Comparison of ENCODE assay signal across 18 cellular contexts in the genomic region with DNA sequence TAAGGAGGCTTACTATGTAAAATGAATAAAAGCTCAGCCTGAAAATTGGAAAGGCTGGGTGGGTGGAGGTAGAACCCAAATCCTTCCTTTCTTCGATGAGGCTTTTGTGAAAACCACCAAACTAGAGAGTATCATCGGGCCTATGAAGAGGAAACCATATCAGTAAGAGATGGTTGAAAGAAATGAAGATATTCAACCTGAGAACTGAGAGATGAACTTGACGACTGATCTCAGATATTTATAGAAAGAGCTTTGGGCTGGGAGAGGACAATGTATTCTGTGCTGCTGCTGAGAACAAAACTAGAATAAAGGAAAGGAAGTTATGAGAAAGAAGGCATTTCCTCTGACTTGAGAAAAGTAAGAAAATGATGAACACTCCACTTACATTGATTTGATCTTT.
"Had no signal": no experiment of that assay in that cellular context is flagged by ENCODE, and none has a peak within 500 bp of the region (broad histone marks: within the 10 kb centered on the region; RNA-seq: fewer than 3 reads in every experiment).

No MANE protein-coding gene starts in this region.

- H3K9me3 ChIP-seq: left lung, ovary, right lobe of liver had no signal

- H3K27ac Mint-ChIP-seq: neural progenitor cell; stimulated activated naive CD8-positive, alpha-beta T cell treated with anti-CD3 and anti-CD28 coated beads, Interleukin-15, amount 100 ng/mL, for 72 hours; type B pancreatic cell had no signal

- H3K4me3 ChIP-seq: esophagus muscularis mucosa, left lung, neural progenitor cell, ovary, right lobe of liver had no signal

- H3K4me1 ChIP-seq: esophagus muscularis mucosa, left lung, neural progenitor cell, right lobe of liver had no signal

- ATAC-seq: left lung; right lobe of liver; stimulated activated naive CD8-positive, alpha-beta T cell treated with anti-CD3 and anti-CD28 coated beads, Interleukin-15, amount 100 ng/mL, for 72 hours had no signal

- H3K9me3 Mint-ChIP-seq: central memory CD8-positive, alpha-beta T cell; neural progenitor cell; stimulated activated naive CD8-positive, alpha-beta T cell treated with anti-CD3 and anti-CD28 coated beads, Interleukin-15, amount 100 ng/mL, for 72 hours; type B pancreatic cell had no signal

- H3K4me1 Mint-ChIP-seq: central memory CD8-positive, alpha-beta T cell; neural progenitor cell; stimulated activated naive CD8-positive, alpha-beta T cell treated with anti-CD3 and anti-CD28 coated beads, Interleukin-15, amount 100 ng/mL, for 72 hours had no signal

- H3K4me3 Mint-ChIP-seq: central memory CD8-positive, alpha-beta T cell; neural progenitor cell; stimulated activated naive CD8-positive, alpha-beta T cell treated with anti-CD3 and anti-CD28 coated beads, Interleukin-15, amount 100 ng/mL, for 72 hours; type B pancreatic cell had no signal

- H3K27ac ChIP-seq: brain microvascular endothelial cell, esophagus muscularis mucosa, left lung, neural progenitor cell, ovary, right lobe of liver had no signal

- H3K36me3 ChIP-seq: brain microvascular endothelial cell, esophagus muscularis mucosa, left lung, neural progenitor cell, ovary, right lobe of liver had no signal

- H3K27me3 Mint-ChIP-seq: central memory CD8-positive, alpha-beta T cell; naive B cell; stimulated activated naive CD8-positive, alpha-beta T cell treated with anti-CD3 and anti-CD28 coated beads, Interleukin-15, amount 100 ng/mL, for 72 hours; type B pancreatic cell had no signal

- DNase-seq: activated CD4-positive, alpha-beta T cell treated with anti-CD3 and anti-CD28 coated beads, Interleukin-2, amount 50 U/mL, for 1 hour; activated CD4-positive, CD25-positive, alpha-beta regulatory T cell; activated CD8-positive, alpha-beta memory T cell treated with anti-CD3 and anti-CD28 coated beads for 24 hours; anterior cingulate cortex; brain microvascular endothelial cell; cortex of kidney; effector CD4-positive, alpha-beta T cell; hippocampal formation; left lung; mammary epithelial cell; naive B cell; ovary; right lobe of liver; stimulated activated naive CD8-positive, alpha-beta T cell treated with anti-CD3 and anti-CD28 coated beads, Interleukin-15, amount 100 ng/mL, for 72 hours had no signal

- H3K27me3 ChIP-seq: brain microvascular endothelial cell, esophagus muscularis mucosa, left lung, neural progenitor cell, ovary, right lobe of liver had no signal

- H3K36me3 Mint-ChIP-seq: neural progenitor cell, type B pancreatic cell had no signal
